Comparison of ENCODE assay signal across 1 cellular context in genomic region chr22:26632422-26633155, GRCh38.
TF ChIP-seq lines count a peak whose summit lies in the region.

No MANE protein-coding gene starts in this region.

TF ChIP-seq in K562, 482 proteins besides CTCF, POLR2A, EP300 and RAD21 (continued from another document and continues in another):
- TF ChIP-seq AFF4 (CRISPR knock-in tag; IDR thresholded peaks at IDR 0.05): no peak
- no peak for TF ChIP-seq CHD1 (IDR thresholded peaks at IDR 0.05; ENCODE audit: low read length)
- no peak for TF ChIP-seq ZNF518B (CRISPR knock-in tag; IDR thresholded peaks at IDR 0.05)
- TF ChIP-seq HMG20B (CRISPR knock-in tag; IDR thresholded peaks at IDR 0.05): no peak
- no peak for TF ChIP-seq DLX4 (CRISPR knock-in tag; IDR thresholded peaks at IDR 0.05)
- TF ChIP-seq ZNF184 (CRISPR knock-in tag; IDR thresholded peaks at IDR 0.05): no peak
- TF ChIP-seq HDAC6 (IDR thresholded peaks at IDR 0.05; ENCODE audit: low read depth, low read length): no peak
- TF ChIP-seq, protein P1, sequence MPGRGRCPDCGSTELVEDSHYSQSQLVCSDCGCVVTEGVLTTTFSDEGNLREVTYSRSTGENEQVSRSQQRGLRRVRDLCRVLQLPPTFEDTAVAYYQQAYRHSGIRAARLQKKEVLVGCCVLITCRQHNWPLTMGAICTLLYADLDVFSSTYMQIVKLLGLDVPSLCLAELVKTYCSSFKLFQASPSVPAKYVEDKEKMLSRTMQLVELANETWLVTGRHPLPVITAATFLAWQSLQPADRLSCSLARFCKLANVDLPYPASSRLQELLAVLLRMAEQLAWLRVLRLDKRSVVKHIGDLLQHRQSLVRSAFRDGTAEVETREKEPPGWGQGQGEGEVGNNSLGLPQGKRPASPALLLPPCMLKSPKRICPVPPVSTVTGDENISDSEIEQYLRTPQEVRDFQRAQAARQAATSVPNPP (IDR thresholded peaks at IDR 0.05; ENCODE audit: borderline replicate concordance, insufficient read depth, insufficient read length): no peak
- TF ChIP-seq GTF2A2 (tag; IDR thresholded peaks at IDR 0.05): no peak
- TF ChIP-seq ZNF75A (CRISPR knock-in tag; IDR thresholded peaks at IDR 0.05): no peak
- TF ChIP-seq, protein P2, sequence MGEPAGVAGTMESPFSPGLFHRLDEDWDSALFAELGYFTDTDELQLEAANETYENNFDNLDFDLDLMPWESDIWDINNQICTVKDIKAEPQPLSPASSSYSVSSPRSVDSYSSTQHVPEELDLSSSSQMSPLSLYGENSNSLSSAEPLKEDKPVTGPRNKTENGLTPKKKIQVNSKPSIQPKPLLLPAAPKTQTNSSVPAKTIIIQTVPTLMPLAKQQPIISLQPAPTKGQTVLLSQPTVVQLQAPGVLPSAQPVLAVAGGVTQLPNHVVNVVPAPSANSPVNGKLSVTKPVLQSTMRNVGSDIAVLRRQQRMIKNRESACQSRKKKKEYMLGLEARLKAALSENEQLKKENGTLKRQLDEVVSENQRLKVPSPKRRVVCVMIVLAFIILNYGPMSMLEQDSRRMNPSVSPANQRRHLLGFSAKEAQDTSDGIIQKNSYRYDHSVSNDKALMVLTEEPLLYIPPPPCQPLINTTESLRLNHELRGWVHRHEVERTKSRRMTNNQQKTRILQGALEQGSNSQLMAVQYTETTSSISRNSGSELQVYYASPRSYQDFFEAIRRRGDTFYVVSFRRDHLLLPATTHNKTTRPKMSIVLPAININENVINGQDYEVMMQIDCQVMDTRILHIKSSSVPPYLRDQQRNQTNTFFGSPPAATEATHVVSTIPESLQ (CRISPR knock-in tag; IDR thresholded peaks at IDR 0.05): no peak
- no peak for TF ChIP-seq HNRNPLL (IDR thresholded peaks at IDR 0.05; ENCODE audit: low read depth, low read length, poor library complexity, severe bottlenecking)
- TF ChIP-seq THRAP3 (IDR thresholded peaks at IDR 0.05; ENCODE audit: borderline replicate concordance): no peak
- TF ChIP-seq, protein P3, sequence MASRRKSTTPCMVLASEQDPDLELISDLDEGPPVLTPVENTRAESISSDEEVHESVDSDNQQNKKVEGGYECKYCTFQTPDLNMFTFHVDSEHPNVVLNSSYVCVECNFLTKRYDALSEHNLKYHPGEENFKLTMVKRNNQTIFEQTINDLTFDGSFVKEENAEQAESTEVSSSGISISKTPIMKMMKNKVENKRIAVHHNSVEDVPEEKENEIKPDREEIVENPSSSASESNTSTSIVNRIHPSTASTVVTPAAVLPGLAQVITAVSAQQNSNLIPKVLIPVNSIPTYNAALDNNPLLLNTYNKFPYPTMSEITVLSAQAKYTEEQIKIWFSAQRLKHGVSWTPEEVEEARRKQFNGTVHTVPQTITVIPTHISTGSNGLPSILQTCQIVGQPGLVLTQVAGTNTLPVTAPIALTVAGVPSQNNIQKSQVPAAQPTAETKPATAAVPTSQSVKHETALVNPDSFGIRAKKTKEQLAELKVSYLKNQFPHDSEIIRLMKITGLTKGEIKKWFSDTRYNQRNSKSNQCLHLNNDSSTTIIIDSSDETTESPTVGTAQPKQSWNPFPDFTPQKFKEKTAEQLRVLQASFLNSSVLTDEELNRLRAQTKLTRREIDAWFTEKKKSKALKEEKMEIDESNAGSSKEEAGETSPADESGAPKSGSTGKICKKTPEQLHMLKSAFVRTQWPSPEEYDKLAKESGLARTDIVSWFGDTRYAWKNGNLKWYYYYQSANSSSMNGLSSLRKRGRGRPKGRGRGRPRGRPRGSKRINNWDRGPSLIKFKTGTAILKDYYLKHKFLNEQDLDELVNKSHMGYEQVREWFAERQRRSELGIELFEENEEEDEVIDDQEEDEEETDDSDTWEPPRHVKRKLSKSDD (conservative IDR thresholded peaks at IDR 0.05; ENCODE audit: low read length): no peak
- TF ChIP-seq STAG1 (CRISPR knock-in tag; IDR thresholded peaks at IDR 0.05; ENCODE audit: borderline replicate concordance): no peak
- no peak for TF ChIP-seq ZNF263 (CRISPR knock-in tag; IDR thresholded peaks at IDR 0.05; ENCODE audit: borderline replicate concordance)
- TF ChIP-seq NR1H2 (CRISPR knock-in tag; IDR thresholded peaks at IDR 0.05): no peak
- peak; percentile 34; the same call in 1 of the 2 replicates for TF ChIP-seq CREM (IDR thresholded peaks at IDR 0.05; ENCODE audit: low read depth)
- TF ChIP-seq KLF6 (CRISPR knock-in tag; IDR thresholded peaks at IDR 0.05; ENCODE audit: borderline replicate concordance): no peak
- no peak for TF ChIP-seq GTF2F1 (IDR thresholded peaks at IDR 0.05; ENCODE audit: low read depth, low read length)
- peak in 1 of 2 experiments; percentile 88; a peak in 2 of 4 replicates for TF ChIP-seq ZMIZ1 (IDR thresholded peaks at IDR 0.05; ENCODE audit: low read depth in 2 of 2, low read length in 2 of 2)
- TF ChIP-seq, protein P4, sequence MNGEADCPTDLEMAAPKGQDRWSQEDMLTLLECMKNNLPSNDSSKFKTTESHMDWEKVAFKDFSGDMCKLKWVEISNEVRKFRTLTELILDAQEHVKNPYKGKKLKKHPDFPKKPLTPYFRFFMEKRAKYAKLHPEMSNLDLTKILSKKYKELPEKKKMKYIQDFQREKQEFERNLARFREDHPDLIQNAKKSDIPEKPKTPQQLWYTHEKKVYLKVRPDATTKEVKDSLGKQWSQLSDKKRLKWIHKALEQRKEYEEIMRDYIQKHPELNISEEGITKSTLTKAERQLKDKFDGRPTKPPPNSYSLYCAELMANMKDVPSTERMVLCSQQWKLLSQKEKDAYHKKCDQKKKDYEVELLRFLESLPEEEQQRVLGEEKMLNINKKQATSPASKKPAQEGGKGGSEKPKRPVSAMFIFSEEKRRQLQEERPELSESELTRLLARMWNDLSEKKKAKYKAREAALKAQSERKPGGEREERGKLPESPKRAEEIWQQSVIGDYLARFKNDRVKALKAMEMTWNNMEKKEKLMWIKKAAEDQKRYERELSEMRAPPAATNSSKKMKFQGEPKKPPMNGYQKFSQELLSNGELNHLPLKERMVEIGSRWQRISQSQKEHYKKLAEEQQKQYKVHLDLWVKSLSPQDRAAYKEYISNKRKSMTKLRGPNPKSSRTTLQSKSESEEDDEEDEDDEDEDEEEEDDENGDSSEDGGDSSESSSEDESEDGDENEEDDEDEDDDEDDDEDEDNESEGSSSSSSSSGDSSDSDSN (IDR thresholded peaks at IDR 0.05; ENCODE audit: borderline replicate concordance in 1 of 2, low read depth in 2 of 2, low read length in 2 of 2): no peak
- TF ChIP-seq RBM34 (IDR thresholded peaks at IDR 0.05; ENCODE audit: borderline replicate concordance, insufficient read depth, low read length): no peak
- no peak for TF ChIP-seq OTX1 (CRISPR knock-in tag; IDR thresholded peaks at IDR 0.05)
- TF ChIP-seq MAFF (IDR thresholded peaks at IDR 0.05; ENCODE audit: low read length): no peak
- TF ChIP-seq ZNF224 (CRISPR knock-in tag; IDR thresholded peaks at IDR 0.05): no peak
- TF ChIP-seq E2F6 (IDR thresholded peaks at IDR 0.05; ENCODE audit: borderline replicate concordance in 1 of 2, extremely low read depth in 1 of 2, insufficient read depth in 1 of 2, insufficient read length in 1 of 2, low read depth in 1 of 2, low read length in 1 of 2, poor library complexity in 1 of 2, severe bottlenecking in 1 of 2): no peak
- TF ChIP-seq SREBF2 (CRISPR knock-in tag; IDR thresholded peaks at IDR 0.05): no peak
- no peak for TF ChIP-seq ZNF740 (CRISPR knock-in tag; IDR thresholded peaks at IDR 0.05)
- TF ChIP-seq ZNF740 (tag; IDR thresholded peaks at IDR 0.05): no peak
- no peak for TF ChIP-seq NR2F6 (CRISPR knock-in tag; IDR thresholded peaks at IDR 0.05)
- no peak for TF ChIP-seq TAF15 (IDR thresholded peaks at IDR 0.05; ENCODE audit: low read depth, low read length)
- no peak for TF ChIP-seq RBM39 (optimal IDR thresholded peaks at IDR 0.05; ENCODE audit: low read depth, low read length)
- peak; percentile 83 for TF ChIP-seq NFRKB (IDR thresholded peaks at IDR 0.05; ENCODE audit: low read depth)
